In genomic region chr6:27890351-27891299, GRCh38 we compare ENCODE assay signal across 1 cellular context.
TF ChIP-seq lines count a peak whose summit lies in the region.

No MANE protein-coding gene starts in this region.

TF ChIP-seq in GM12878, 131 proteins besides CTCF, POLR2A, EP300 and RAD21 (continued from another document and continues in another):
- TF ChIP-seq ZNF274 (IDR thresholded peaks at IDR 0.05; ENCODE audit: insufficient read depth, insufficient read length) (no peak), PKNOX1 (IDR thresholded peaks at IDR 0.05) (peak; percentile 43; the same call in 1 of the 2 replicates), ZNF217 (IDR thresholded peaks at IDR 0.05) (no peak), NR2F1 (conservative IDR thresholded peaks at IDR 0.05) (peak; percentile 10; the same call in 1 of the 2 replicates), SMAD1 (IDR thresholded peaks at IDR 0.05; ENCODE audit: low read depth, partially characterized antibody) (peak; percentile 90), ZNF687 (IDR thresholded peaks at IDR 0.05) (peak; percentile 95), NFYA (IDR thresholded peaks at IDR 0.05; ENCODE audit: borderline replicate concordance, low read depth, low read length) (no peak), SMC3 (IDR thresholded peaks at IDR 0.05; ENCODE audit: borderline replicate concordance, low read length) (peak; percentile 25; the same call in 1 of the 2 replicates), ATF3 (IDR thresholded peaks at IDR 0.05; ENCODE audit: borderline replicate concordance, extremely low read depth, low read depth, low read length) (no peak), PAX8 (IDR thresholded peaks at IDR 0.05) (no peak), KAT2A (conservative IDR thresholded peaks at IDR 0.05; ENCODE audit: control insufficient read depth, low read depth, low read length) (peak; percentile 28; the same call in 1 of the 2 replicates), IKZF1 (conservative IDR thresholded peaks at IDR 0.05) (peak; percentile 52; the same call in 1 of the 2 replicates), SIN3A (IDR thresholded peaks at IDR 0.05; ENCODE audit: low read depth, low read length) (peak; percentile 89), BCLAF1 (IDR thresholded peaks at IDR 0.05) (no peak), CREM (IDR thresholded peaks at IDR 0.05; ENCODE audit: low read depth) (peak; percentile 77), ETV6 (conservative IDR thresholded peaks at IDR 0.05 in 1 of 2, IDR thresholded peaks at IDR 0.05 in 1 of 2; ENCODE audit: borderline replicate concordance in 1 of 2, low read depth in 1 of 2) (no peak), MYC (IDR thresholded peaks at IDR 0.05; ENCODE audit: insufficient read depth, insufficient read length, insufficient replicate concordance, low read length, severe bottlenecking) (no peak), ZBTB4 (CRISPR knock-in tag; IDR thresholded peaks at IDR 0.05) (peak; percentile 63; the same call in 1 of the 2 replicates), IKZF2 (IDR thresholded peaks at IDR 0.05) (peak in 1 of 2 experiments; percentile 49; a peak in 1 of 4 replicates), TCF12 (IDR thresholded peaks at IDR 0.05; ENCODE audit: low read depth, low read length) (peak; percentile 84), FOXM1 (IDR thresholded peaks at IDR 0.05; ENCODE audit: low read depth, low read length) (peak; percentile 40; the same call in 1 of the 2 replicates), MYB (IDR thresholded peaks at IDR 0.05; ENCODE audit: borderline replicate concordance, low read depth, low read length) (no peak), JUND (IDR thresholded peaks at IDR 0.05; ENCODE audit: low read depth, low read length) (no peak), ESRRA (IDR thresholded peaks at IDR 0.05; ENCODE audit: low read length) (no peak), NBN (IDR thresholded peaks at IDR 0.05) (peak; percentile 79), BACH1 (IDR thresholded peaks at IDR 0.05; ENCODE audit: borderline replicate concordance) (peak; percentile 82; the same call in 1 of the 2 replicates), ZZZ3 (IDR thresholded peaks at IDR 0.05; ENCODE audit: control insufficient read depth, insufficient read length, low read depth) (no peak), SUPT20H (IDR thresholded peaks at IDR 0.05; ENCODE audit: borderline replicate concordance, control insufficient read depth, low read depth, low read length) (no peak), CEBPZ (IDR thresholded peaks at IDR 0.05; ENCODE audit: low read depth, low read length) (no peak), ZBTB40 (IDR thresholded peaks at IDR 0.05; ENCODE audit: borderline replicate concordance) (peak; percentile 32; the same call in 1 of the 2 replicates), TBL1XR1 (IDR thresholded peaks at IDR 0.05; ENCODE audit: low read depth, low read length) (peak; percentile 63; the same call in 1 of the 2 replicates), GABPA (IDR thresholded peaks at IDR 0.05; ENCODE audit: low read depth) (no peak)
